8 cellular contexts compared by ENCODE assay signal in the genomic region with DNA sequence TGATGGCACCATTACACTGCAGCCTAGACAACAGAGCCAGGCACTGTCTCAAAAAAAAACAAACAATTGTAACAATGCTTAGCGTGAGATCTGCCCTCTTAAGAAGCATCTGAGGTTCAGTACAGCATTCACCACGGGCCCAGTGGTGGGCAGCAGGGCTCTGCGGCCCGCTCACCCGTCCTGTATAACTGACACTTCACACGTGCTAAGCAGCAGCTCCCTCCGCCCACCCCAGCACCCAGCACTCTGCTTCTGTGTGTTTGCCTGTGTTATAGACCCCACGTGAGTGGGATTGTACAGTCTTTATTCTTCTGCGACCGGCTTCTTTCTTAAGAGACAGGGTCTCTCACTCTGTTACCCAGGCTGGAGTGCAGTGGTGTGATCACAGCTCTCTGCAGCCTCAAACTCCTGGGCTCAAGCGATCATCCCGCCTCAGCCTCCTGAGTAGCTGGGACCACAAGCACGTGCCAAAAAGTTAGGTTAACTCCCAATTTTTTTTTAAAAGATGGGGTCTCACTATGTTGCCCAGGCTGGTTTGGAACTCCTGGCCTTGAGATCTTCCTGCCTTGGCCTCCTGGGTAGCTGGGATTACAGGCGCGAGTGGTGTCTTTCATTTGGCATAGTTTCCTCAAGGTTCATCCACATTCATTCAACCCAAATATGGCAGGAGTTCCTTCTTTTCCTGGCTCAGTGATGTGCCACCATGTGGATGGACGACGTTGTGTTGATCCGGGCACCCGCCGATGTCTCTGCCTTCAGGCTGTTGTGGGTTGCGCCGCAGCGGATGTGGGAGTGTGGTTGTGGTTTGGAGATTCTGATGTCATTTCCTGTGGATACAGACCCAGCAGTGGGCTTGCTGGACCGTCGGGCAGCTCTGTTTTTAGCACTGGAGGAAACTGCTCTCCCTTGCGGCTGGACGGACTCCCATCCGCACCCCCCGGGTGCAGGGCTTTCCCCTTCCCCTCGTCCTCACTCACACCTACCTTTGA.
DNase-seq lines count a peak whose midpoint lies in the region; ATAC-seq and TF ChIP-seq lines count a peak whose summit lies in the region.

No MANE protein-coding gene starts in this region.

- no peak overlapping the region for H3K4me3 ChIP-seq in SJCRH30
- H3K4me3 ChIP-seq in esophagus muscularis mucosa: no peak overlapping the region

- peaks cover 3 to 29% (median 11%) of the 10 kb centered on the region in 3 donors for H3K27me3 Mint-ChIP-seq in CD14-positive monocyte (ENCODE audit: low read depth in 3 of 3)

- no peak for TF ChIP-seq POLR2A in esophagus muscularis mucosa (IDR thresholded peaks at IDR 0.05; ENCODE audit: low read depth)

- H3K27ac Mint-ChIP-seq in CD14-positive monocyte: peak overlapping the region in 4 of 7 donors; percentile 60 to 79 (median 68)

- H3K9me3 Mint-ChIP-seq in CD14-positive monocyte: peaks cover 0 to 5% (median 2%) of the 10 kb centered on the region in 7 donors

- H3K27me3 ChIP-seq in SJCRH30 (no peaks in the 10 kb centered on the region), esophagus muscularis mucosa (no peaks in the 10 kb centered on the region)

- H3K9me3 ChIP-seq in SJCRH30 (replicated peaks) (no peaks in the 10 kb centered on the region), esophagus muscularis mucosa (no peaks in the 10 kb centered on the region)

- intact Hi-C loops in CD14-positive monocyte (cut with micrococcal nuclease) (no loop called here), esophagus muscularis mucosa (cut with DNase I) (no loop called here)

- H3K4me1 ChIP-seq in SJCRH30 (no peaks in the 10 kb centered on the region), esophagus muscularis mucosa (peaks cover 0 to 5% (median 4%) of the 10 kb centered on the region in 4 donors)

- H3K36me3 ChIP-seq in SJCRH30 (no peaks in the 10 kb centered on the region), esophagus muscularis mucosa (peaks cover 51 to 99% (median 89%) of the 10 kb centered on the region in 4 donors)

- 76% methylated on average over 30 of the region's 30 CpGs for WGBS in esophagus muscularis mucosa

- TF ChIP-seq EP300 in esophagus muscularis mucosa (IDR thresholded peaks at IDR 0.05): no peak

- H3K27ac ChIP-seq in SJCRH30 (no peak overlapping the region), esophagus muscularis mucosa (replicated peaks in 1 of 4) (no peak overlapping the region)

- H3K36me3 Mint-ChIP-seq in CD14-positive monocyte: peaks cover 87 to 98% of the 10 kb centered on the region in 2 donors

- DNase-seq in CD14-positive monocyte (ENCODE audit: low spot score) (peak; percentile 77), SJCRH30 (peak; percentile 53 to 57), activated gamma-delta T cell treated with Interleukin-2 at 50 U/mL for 16 hours (peak; percentile 81), iris pigment epithelial cell (ENCODE audit: low read depth) (peak; percentile 95), NCI-H146 (lab: John Stamatoyannopoulos, UW) (no peak), esophagus muscularis mucosa (ENCODE audit: extremely low spot score) (no peak)
- DNase-seq in stimulated activated CD8-positive, alpha-beta memory T cell treated with anti-CD3 and anti-CD28 coated beads, Interleukin-4, amount 100 ng/mL, for 48 hours: peak; percentile 91

- H3K4me1 Mint-ChIP-seq in CD14-positive monocyte: peaks cover 25% of the 10 kb centered on the region

- no peak for TF ChIP-seq CTCF in CD14-positive monocyte (IDR thresholded peaks at IDR 0.05)
- TF ChIP-seq CTCF in esophagus muscularis mucosa (IDR thresholded peaks at IDR 0.05): no peak

- peak; percentile 78 for ATAC-seq in GM21423 (IDR thresholded peaks at IDR 0.05; ENCODE audit: unreplicated experiment)

- H3K4me3 Mint-ChIP-seq in CD14-positive monocyte: peak overlapping the region; percentile 12 to 81

Comparison
In these comparisons a context has a peak if more than half of its experiments do, and no peak if none do; other contexts are left out.
1. DNase-seq: peak in CD14-positive monocyte (single experiment), SJCRH30 (2 of 2), activated gamma-delta T cell treated with Interleukin-2 at 50 U/mL for 16 hours (single experiment), iris pigment epithelial cell (single experiment) and stimulated activated CD8-positive, alpha-beta memory T cell treated with anti-CD3 and anti-CD28 coated beads, Interleukin-4, amount 100 ng/mL, for 48 hours (single experiment); none in NCI-H146 (single experiment) and esophagus muscularis mucosa (single experiment).